1 cellular context compared by ENCODE assay signal in genomic region chr15:83061680-83062079, GRCh38.
TF ChIP-seq lines count a peak whose summit lies in the region.

No MANE protein-coding gene starts in this region.

TF ChIP-seq in HEK293, 187 proteins besides CTCF, POLR2A, EP300 and RAD21 (continued from another document and continues in another):
- TF ChIP-seq KLF10 (tag by site-specific recombination; IDR thresholded peaks at IDR 0.05) (no peak), ZNF223 (tag by site-specific recombination; IDR thresholded peaks at IDR 0.05) (no peak), ZNF558 (tag by site-specific recombination; IDR thresholded peaks at IDR 0.05) (no peak), ZNF660 (tag by site-specific recombination; IDR thresholded peaks at IDR 0.05) (no peak), ZBTB10 (tag by site-specific recombination; IDR thresholded peaks at IDR 0.05) (no peak), HOXC10 (CRISPR knock-in tag; IDR thresholded peaks at IDR 0.05) (no peak), TCF7L2 (IDR thresholded peaks at IDR 0.05; ENCODE audit: borderline replicate concordance, low read depth, low read length) (no peak), ZNF18 (tag by site-specific recombination; IDR thresholded peaks at IDR 0.05) (no peak), ZFP69B (tag by site-specific recombination; IDR thresholded peaks at IDR 0.05) (no peak), ZNF148 (tag by site-specific recombination; IDR thresholded peaks at IDR 0.05; ENCODE audit: borderline replicate concordance) (no peak), ZNF112 (tag by site-specific recombination; IDR thresholded peaks at IDR 0.05) (no peak), ZFP41 (tag by site-specific recombination; IDR thresholded peaks at IDR 0.05; ENCODE audit: borderline replicate concordance) (no peak), HIC1 (tag by site-specific recombination; IDR thresholded peaks at IDR 0.05) (peak; percentile 77), ZNF10 (tag by site-specific recombination; IDR thresholded peaks at IDR 0.05) (no peak), ZNF362 (tag by site-specific recombination; IDR thresholded peaks at IDR 0.05) (no peak), ZNF624 (tag by site-specific recombination; IDR thresholded peaks at IDR 0.05) (no peak), REST (tag by site-specific recombination; IDR thresholded peaks at IDR 0.05) (no peak), ZSCAN4 (tag by site-specific recombination; IDR thresholded peaks at IDR 0.05) (no peak), GLIS2 (tag by site-specific recombination; IDR thresholded peaks at IDR 0.05) (no peak), ZNF26 (tag by site-specific recombination; IDR thresholded peaks at IDR 0.05) (no peak), SCRT2 (tag by site-specific recombination; IDR thresholded peaks at IDR 0.05) (peak; percentile 97), ZNF521 (tag by site-specific recombination; IDR thresholded peaks at IDR 0.05) (no peak), ZNF488 (tag by site-specific recombination; IDR thresholded peaks at IDR 0.05) (no peak), ZNF514 (tag by site-specific recombination; IDR thresholded peaks at IDR 0.05) (no peak), ZNF48 (tag by site-specific recombination; IDR thresholded peaks at IDR 0.05) (no peak), GLI2 (tag by site-specific recombination; IDR thresholded peaks at IDR 0.05; ENCODE audit: borderline replicate concordance, low read depth) (peak; percentile 65; the same call in 1 of the 2 replicates), ZNF623 (tag by site-specific recombination; IDR thresholded peaks at IDR 0.05) (no peak), RBAK (tag by site-specific recombination; IDR thresholded peaks at IDR 0.05) (no peak), FEZF1 (tag by site-specific recombination; IDR thresholded peaks at IDR 0.05) (peak; percentile 92), ZNF121 (tag by site-specific recombination; IDR thresholded peaks at IDR 0.05) (no peak), ZNF354C (tag by site-specific recombination; IDR thresholded peaks at IDR 0.05; ENCODE audit: borderline replicate concordance, low read depth) (no peak), PATZ1 (tag by site-specific recombination; IDR thresholded peaks at IDR 0.05) (no peak), ZNF549 (tag by site-specific recombination; IDR thresholded peaks at IDR 0.05) (no peak), ZBTB8A (tag by site-specific recombination; IDR thresholded peaks at IDR 0.05) (no peak), ZNF155 (tag by site-specific recombination; IDR thresholded peaks at IDR 0.05) (no peak)
